ENCODE assay signal across 8 cellular contexts in the genomic region with DNA sequence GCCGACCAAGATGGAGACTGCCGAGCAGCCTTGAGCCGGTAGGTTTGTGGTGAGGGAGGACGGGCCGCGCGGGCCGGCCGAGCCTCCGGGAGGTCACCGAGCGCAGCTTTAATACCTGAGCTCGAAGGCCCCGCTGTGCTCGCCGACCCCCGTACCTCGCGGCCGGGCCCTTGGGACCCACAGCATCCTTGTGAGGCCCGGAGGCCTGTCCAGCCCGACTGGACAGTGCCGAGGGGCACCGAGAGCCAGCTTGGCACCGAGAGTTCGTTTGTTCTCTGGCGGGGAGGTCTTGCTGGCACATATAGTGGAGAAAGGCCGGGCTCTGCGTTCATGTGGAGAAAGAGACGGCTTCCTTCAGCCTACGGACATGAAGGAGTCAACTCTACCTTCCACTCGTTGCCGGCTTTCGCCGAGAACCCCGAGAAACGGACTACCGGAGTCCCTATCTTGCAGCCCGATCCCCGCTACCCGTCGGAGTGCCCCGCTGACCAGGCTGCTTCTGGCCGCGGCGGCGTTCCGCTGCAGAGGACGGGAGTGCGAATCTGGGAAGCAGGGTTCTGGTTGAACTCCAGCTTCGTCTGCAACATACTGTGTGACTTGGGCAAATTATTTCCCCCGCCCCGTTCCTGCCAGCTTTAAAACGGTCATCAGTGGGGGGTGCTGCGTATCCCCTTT. TPM values are rescaled to one million over a fixed set of nuclear protein-coding genes. Genes with fewer than 3 reads are reported as not detected.
DNase-seq lines count a peak whose midpoint lies in the region; ATAC-seq, FAIRE-seq and TF ChIP-seq lines count a peak whose summit lies in the region.

No MANE protein-coding gene starts in this region.

- 1% methylated on average over 55 of the region's 55 CpGs for WGBS in heart right ventricle, 2 donors
- 0 to 1% (median 0%) methylated on average over 55 of the region's 55 CpGs for whole genome bisulfite sequencing in small intestine, 3 donors

- H3K9me3 ChIP-seq in heart right ventricle (no peaks in the 10 kb centered on the region), small intestine (ENCODE audit: control insufficient read depth, low read depth) (no peaks in the 10 kb centered on the region)

- peak overlapping the region; percentile 88 for H3K4me3 Mint-ChIP-seq in activated naive CD4-positive, alpha-beta T cell treated with anti-CD3 and anti-CD28 coated beads, Interleukin-2, amount 10 ng/mL, durations not matched to agents 7 days and 5 days

- intact Hi-C loops in heart right ventricle (cut with DNase I) = loop anchor here in 5 of 10 donors (1.0 to 5.0 kb wide), 6 partner anchors 18 to 209 kb away; partner anchors contain the start of genes C11orf21 (in 1 of the 5) and TSPAN32 (in 1 of the 5)

- ATAC-seq in heart right ventricle = peak in 6 of 8 donors; percentile 0 to 6 (median 4)
- no peak for ATAC-seq in HG02973 (IDR thresholded peaks at IDR 0.05; ENCODE audit: unreplicated experiment)

- peaks cover 18% of the 10 kb centered on the region for H3K36me3 Mint-ChIP-seq in activated naive CD4-positive, alpha-beta T cell treated with anti-CD3 and anti-CD28 coated beads, Interleukin-2, amount 10 ng/mL, durations not matched to agents 7 days and 5 days

- peaks cover 14% of the 10 kb centered on the region for H3K4me1 Mint-ChIP-seq in activated naive CD4-positive, alpha-beta T cell treated with anti-CD3 and anti-CD28 coated beads, Interleukin-2, amount 10 ng/mL, durations not matched to agents 7 days and 5 days

- peak overlapping the region; percentile 76 to 98 (median 92) for H3K27ac ChIP-seq in heart right ventricle
- peak overlapping the region; percentile 80 to 93 for H3K27ac ChIP-seq in small intestine (ENCODE audit: low read depth in 1 of 2, low read length in 1 of 2)

- TF ChIP-seq CTCF in WI38 (IDR thresholded peaks at IDR 0.05; ENCODE audit: low read depth, low read length) (no peak), heart right ventricle (IDR thresholded peaks at IDR 0.05) (no peak)

- H3K27ac Mint-ChIP-seq in activated naive CD4-positive, alpha-beta T cell treated with anti-CD3 and anti-CD28 coated beads, Interleukin-2, amount 10 ng/mL, durations not matched to agents 7 days and 5 days = peak overlapping the region; percentile 90

- H3K27me3 ChIP-seq in heart right ventricle (no peaks in the 10 kb centered on the region), small intestine (ENCODE audit: control insufficient read depth in 2 of 2, insufficient read depth in 2 of 2, low read length in 2 of 2) (no peaks in the 10 kb centered on the region)

- DNase-seq in activated naive CD4-positive, alpha-beta T cell treated with anti-CD3 and anti-CD28 coated beads, Interleukin-2, amount 10 ng/mL, durations not matched to agents 7 days and 5 days = peak; percentile 43
- DNase-seq in activated naive CD4-positive, alpha-beta T cell (lab: John Stamatoyannopoulos, UW) = no peak
- DNase-seq in heart right ventricle (no peak), small intestine (no peak), SK-N-DZ (ENCODE audit: low spot score) (no peak)
- DNase-seq in activated effector memory CD4-positive, alpha-beta T cell treated with Interleukin-2 at 50 U/mL for 16 hours = no peak

- H3K9me3 Mint-ChIP-seq in activated naive CD4-positive, alpha-beta T cell treated with anti-CD3 and anti-CD28 coated beads, Interleukin-2, amount 10 ng/mL, durations not matched to agents 7 days and 5 days = no peaks in the 10 kb centered on the region

- H3K4me3 ChIP-seq in WI38 (ENCODE audit: low read depth, low read length) = peak overlapping the region; percentile 100
- H3K4me3 ChIP-seq in heart right ventricle = peak overlapping the region; percentile 72 to 99 (median 92)
- peak overlapping the region; percentile 87 to 91 for H3K4me3 ChIP-seq in small intestine (ENCODE audit: low read depth in 1 of 2, low read length in 2 of 2)

- H3K36me3 ChIP-seq in heart right ventricle (peaks cover 0 to 57% (median 35%) of the 10 kb centered on the region in 9 donors), small intestine (ENCODE audit: control insufficient read depth in 2 of 2, insufficient read depth in 2 of 2, low read length in 2 of 2) (peaks cover 6 to 17% of the 10 kb centered on the region in 2 donors)

- CTCF ChIA-PET in activated naive CD4-positive, alpha-beta T cell treated with anti-CD3 and anti-CD28 coated beads, Interleukin-2, amount 10 ng/mL, durations not matched to agents 7 days and 5 days (lab: Charles Lee) = interaction anchor here (0.5 to 4.0 kb wide), 10 partner anchors 14 to 453 kb away, joined by 3 to 27 read pairs (median 4); partner anchors contain the start of genes C11orf21, CD81 and TSPAN32

- peaks cover 19 to 32% (median 27%) of the 10 kb centered on the region in 9 donors for H3K4me1 ChIP-seq in heart right ventricle
- peaks cover 2 to 3% of the 10 kb centered on the region in 2 donors for H3K4me1 ChIP-seq in small intestine (ENCODE audit: control insufficient read depth in 2 of 2, insufficient read depth in 1 of 2, low read depth in 1 of 2, low read length in 1 of 2)

- H3K27me3 Mint-ChIP-seq in activated naive CD4-positive, alpha-beta T cell treated with anti-CD3 and anti-CD28 coated beads, Interleukin-2, amount 10 ng/mL, durations not matched to agents 7 days and 5 days = peaks cover 7% of the 10 kb centered on the region

- FAIRE-seq in small intestine (lab: Jason Lieb, UNC) = no peak

RNA-seq across cellular contexts. Expression of gene TSSC4, which starts 0.3 kb away (rescaled TPM):
- total RNA-seq in heart right ventricle = 10 to 100 TPM; 22.0 to 46.4 (median 29.2) TPM
- polyA plus RNA-seq in heart right ventricle = 10 to 100 TPM; 56.0 to 72.3 TPM
- polyA plus RNA-seq in small intestine = 100 to 1,000 TPM in 1 of 3 donors, 10 to 100 TPM in 2; 49.2 to 113 (median 77.4) TPM
- 61.2 and 72.3 TPM in 2 replicates for polyA plus RNA-seq in SK-N-DZ (2014; cell fraction: cytosol; rRNA removed)
- polyA plus RNA-seq in SK-N-DZ (2014; cell fraction: nucleus; rRNA removed) = 62.2 and 69.1 TPM in 2 replicates

RNA-seq across cellular contexts. Expression of gene CD81, which starts 23.8 kb away (rescaled TPM):
- 100 to 1,000 TPM; 461 to 959 (median 513) TPM for total RNA-seq in heart right ventricle
- 100 to 1,000 TPM; 346 to 588 TPM for polyA plus RNA-seq in heart right ventricle
- polyA plus RNA-seq in small intestine = 100 to 1,000 TPM in 1 of 3 donors, 10 to 100 TPM in 2; 11.0 to 231 (median 37.3) TPM
- polyA plus RNA-seq in SK-N-DZ (2014; cell fraction: cytosol; rRNA removed) = 138 and 159 TPM in 2 replicates
- polyA plus RNA-seq in SK-N-DZ (2014; cell fraction: nucleus; rRNA removed) = 94.7 and 112 TPM in 2 replicates

RNA-seq across cellular contexts. Expression of gene TRPM5, which starts 43.4 kb away (rescaled TPM):
- total RNA-seq in heart right ventricle = not detected
- polyA plus RNA-seq in heart right ventricle (not detected), small intestine (1 to 10 TPM; 2.6 to 10.0 (median 3.1) TPM)
- 0.26 and 0.38 TPM in 2 replicates for polyA plus RNA-seq in SK-N-DZ (2014; cell fraction: cytosol; rRNA removed)
- 2.9 and 3.9 TPM in 2 replicates for polyA plus RNA-seq in SK-N-DZ (2014; cell fraction: nucleus; rRNA removed)

RNA-seq across cellular contexts. Expression of gene KCNQ1, which starts 43.9 kb away (rescaled TPM):
- 10 to 100 TPM; 28.9 to 48.2 (median 36.4) TPM for total RNA-seq in heart right ventricle
- polyA plus RNA-seq in heart right ventricle (10 to 100 TPM; 19.9 to 27.6 TPM), small intestine (10 to 100 TPM; 18.4 to 54.4 (median 21.5) TPM)
- polyA plus RNA-seq in SK-N-DZ (2014; cell fraction: cytosol; rRNA removed) = not detected in 2 replicates
- not detected in 2 replicates for polyA plus RNA-seq in SK-N-DZ (2014; cell fraction: nucleus; rRNA removed)
